In genomic region chr17:35460354-35460851, GRCh38 we compare ENCODE assay signal across 8 cellular contexts. TPM values are rescaled to one million over a fixed set of nuclear protein-coding genes. Genes with fewer than 3 reads are reported as not detected.
DNase-seq lines count a peak whose midpoint lies in the region; ATAC-seq, FAIRE-seq and TF ChIP-seq lines count a peak whose summit lies in the region.

No MANE protein-coding gene starts in this region.

- H3K9ac ChIP-seq in skeletal muscle tissue (ENCODE audit: low read depth in 1 of 3, low read length in 3 of 3), result no peak overlapping the region

- H3K27ac ChIP-seq in cardiac muscle cell (no peak overlapping the region), skeletal muscle tissue (ENCODE audit: low read depth, low read length) (no peak overlapping the region)

- H3K4me1 ChIP-seq in cardiac muscle cell (ENCODE audit: low read depth) (no peaks in the 10 kb centered on the region), skeletal muscle tissue (ENCODE audit: control insufficient read depth in 3 of 3, insufficient read depth in 3 of 3, low read length in 3 of 3) (peaks cover 0 to 3% (median 0%) of the 10 kb centered on the region in 3 donors)

- H3K36me3 ChIP-seq in cardiac muscle cell, result no peaks in the 10 kb centered on the region
- no peaks in the 10 kb centered on the region for H3K36me3 ChIP-seq in skeletal muscle tissue (ENCODE audit: control insufficient read depth in 3 of 3, insufficient read depth in 3 of 3, low read length in 3 of 3)

- no peaks in the 10 kb centered on the region for H3K9me3 ChIP-seq in cardiac muscle cell (ENCODE audit: low read depth)
- H3K9me3 ChIP-seq in skeletal muscle tissue (ENCODE audit: control insufficient read depth in 3 of 3, low read length in 3 of 3), result no peaks in the 10 kb centered on the region

- ATAC-seq in GM21737 (IDR thresholded peaks at IDR 0.05; ENCODE audit: unreplicated experiment), result peak; percentile 92

- H3K4me3 ChIP-seq in cardiac muscle cell (peak overlapping the region; percentile 10), skeletal muscle tissue (ENCODE audit: low read length in 3 of 3) (peak overlapping the region in 2 of 3 donors; percentile 3 to 59)

- peak; percentile 35 for TF ChIP-seq POLR2A in GM10847 (IDR thresholded peaks at IDR 0.05; ENCODE audit: extremely low read depth, insufficient read length)

- TF ChIP-seq CTCF in cardiac muscle cell (IDR thresholded peaks at IDR 0.05; ENCODE audit: low read depth, low read length), result no peak
- no peak for TF ChIP-seq CTCF in D721Med (IDR thresholded peaks at IDR 0.05; ENCODE audit: insufficient read depth, missing control alignments)

- DNase-seq in NCI-H1092 treated with DMSO at 0.1 percent for 48 hours (lab: John Stamatoyannopoulos, UW) (peak; percentile 43), activated T-cell treated with anti-CD3 and anti-CD28 coated beads for 24 hours (ENCODE audit: low read depth) (peak; percentile 21), cardiac muscle cell (ENCODE audit: low read depth in 1 of 2, low spot score in 1 of 2) (peak in 1 of 2 donors; percentile 64), D721Med (ENCODE audit: insufficient read length, low spot score) (no peak), hepatic stellate cell (ENCODE audit: low spot score) (no peak)

- H3K27me3 ChIP-seq in cardiac muscle cell (peaks cover 97% of the 10 kb centered on the region), skeletal muscle tissue (ENCODE audit: control insufficient read depth in 3 of 3, insufficient read depth in 3 of 3, low read length in 3 of 3) (peaks cover 0 to 23% (median 15%) of the 10 kb centered on the region in 3 donors)

- FAIRE-seq in D721Med (lab: Jason Lieb, UNC), result no peak

RNA-seq across cellular contexts. Expression of gene SLFN13, which starts 11.8 kb away (rescaled TPM):
- total RNA-seq in cardiac muscle cell (3.5 and 7.9 TPM in 2 replicates), skeletal muscle tissue (1.0 TPM)
- polyA plus RNA-seq in cardiac muscle cell, result 4.2 and 5.9 TPM in 2 replicates

RNA-seq across cellular contexts. Expression of gene SLFN12, which starts 28.1 kb away (rescaled TPM):
- 0.81 and 1.0 TPM in 2 replicates for total RNA-seq in cardiac muscle cell
- 0.18 and 0.46 TPM in 2 replicates for polyA plus RNA-seq in cardiac muscle cell
- total RNA-seq in skeletal muscle tissue, result 16.7 TPM

Comparison
In these comparisons a context has a peak if more than half of its experiments do, and no peak if none do; other contexts are left out.
1. DNase-seq: peak in NCI-H1092 treated with DMSO at 0.1 percent for 48 hours (single experiment) and activated T-cell treated with anti-CD3 and anti-CD28 coated beads for 24 hours (single experiment); none in D721Med (single experiment) and hepatic stellate cell (single experiment).